ENCODE assay signal across 21 cellular contexts in genomic region chr1:223209992-223210785, GRCh38.
DNase-seq lines count a peak whose midpoint lies in the region; ATAC-seq, FAIRE-seq and TF ChIP-seq lines count a peak whose summit lies in the region.
"Had no signal": no experiment of that assay in that cellular context is flagged by ENCODE, and none has a peak within 500 bp of the region (broad histone marks: within the 10 kb centered on the region; RNA-seq: fewer than 3 reads in every experiment).

No MANE protein-coding gene starts in this region.

- H3K9ac ChIP-seq in K562 (ENCODE audit: insufficient read depth in 1 of 2, low read depth in 2 of 2, low read length in 2 of 2): no peak overlapping the region
- no peak overlapping the region for H3K9ac ChIP-seq in smooth muscle cell (ENCODE audit: low read depth)
- H3K9ac ChIP-seq: GM23248 had no signal

- H3K27me3 ChIP-seq in K562 (ENCODE audit: control insufficient read depth in 2 of 2, insufficient read depth in 2 of 2, low read length in 2 of 2): no peaks in the 10 kb centered on the region
- no peaks in the 10 kb centered on the region for H3K27me3 ChIP-seq in smooth muscle cell (ENCODE audit: low read depth)

- 39% methylated on average over 7 of the region's 7 CpGs for whole genome bisulfite sequencing in K562 (ENCODE audit: insufficient coverage, low coverage, missing lambda C conversion rate)
- 83% methylated on average over 7 of the region's 7 CpGs for WGBS in smooth muscle cell (ENCODE audit: low lambda C conversion rate)

- peak overlapping the region; percentile 23; the same call in 1 of the 2 replicates for H3K4me2 ChIP-seq in K562 (ENCODE audit: insufficient read depth, low read length)
- H3K4me2 ChIP-seq in smooth muscle cell: peak overlapping the region; percentile 39

- peaks cover 0 to 26% of the 10 kb centered on the region in 2 experiments; a peak in 3 of 5 replicates for H3K4me1 ChIP-seq in K562 (replicated peaks in 1 of 2; ENCODE audit: control insufficient read depth in 2 of 2, insufficient read depth in 2 of 2, low read length in 2 of 2)
- peaks cover 7% of the 10 kb centered on the region for H3K4me1 ChIP-seq in smooth muscle cell (ENCODE audit: low read depth)

- TF ChIP-seq RAD21 in K562 (CRISPR knock-in tag; conservative IDR thresholded peaks at IDR 0.05 in 1 of 2, IDR thresholded peaks at IDR 0.05 in 1 of 2): no peak

- H4K20me1 ChIP-seq in K562 (replicated peaks; ENCODE audit: control insufficient read depth, insufficient read depth, low read length) (no peaks in the 10 kb centered on the region), smooth muscle cell (ENCODE audit: low read depth) (no peaks in the 10 kb centered on the region)

- no TSS peak for BruUV-seq in K562 (replicated peaks; lab: Mats Ljungman, UMichigan)

- CTCF ChIA-PET in HEK293T (lab: Yijun Ruan, JAX) (no interaction called here), K562 (lab: Yijun Ruan, JAX; ENCODE audit: low intra/inter-chr PET ratio) (no interaction called here)

- H3K27ac ChIP-seq in K562 (ENCODE audit: extremely low read depth, low read depth, low read length) (peak overlapping the region; percentile 9; the same call in 2 of the 3 replicates), smooth muscle cell (ENCODE audit: low read depth) (no peak overlapping the region)
- H3K27ac ChIP-seq: C4-2B, GM23248 had no signal

- in situ Hi-C loops in K562 (cut with MboI): no loop called here

- H3K4me3 ChIP-seq in K562: no peak overlapping the region
- no peak overlapping the region for H3K4me3 ChIP-seq in smooth muscle cell
- H3K4me3 ChIP-seq: GM12878, GM23248 had no signal

- POLR2A ChIA-PET in HEK293T (lab: Yijun Ruan, JAX): no interaction called here
- POLR2A ChIA-PET in K562 (lab: Yijun Ruan, JAX): no interaction called here

- TF ChIP-seq CTCF in K562 (IDR thresholded peaks at IDR 0.05 in 2 of 3, conservative IDR thresholded peaks at IDR 0.05 in 1 of 3; ENCODE audit: insufficient read depth in 2 of 3, low read depth in 1 of 3, low read length in 3 of 3) (no peak), smooth muscle cell (IDR thresholded peaks at IDR 0.05; ENCODE audit: borderline replicate concordance, insufficient read depth, poor library complexity, severe bottlenecking) (no peak)

- H3K9me1 ChIP-seq in K562 (ENCODE audit: control insufficient read depth, insufficient read depth, low read length): no peaks in the 10 kb centered on the region

- no peaks in the 10 kb centered on the region for H3F3A ChIP-seq in smooth muscle cell (ENCODE audit: low read depth)

- no peak for TF ChIP-seq POLR2A in K562 (conservative IDR thresholded peaks at IDR 0.05)

- DNase-seq in HEK293T (ENCODE audit: extremely low spot score) (no peak), K562 (ENCODE audit: extremely low read depth in 1 of 4, low spot score in 3 of 4) (no peak), smooth muscle cell (lab: John Stamatoyannopoulos, UW; ENCODE audit: unreplicated experiment) (no peak), NCI-H2171 (lab: John Stamatoyannopoulos, UW) (no peak), C1 segment of cervical spinal cord (lab: John Stamatoyannopoulos, UW) (no peak), epidermal melanocyte (ENCODE audit: insufficient read length, low spot score) (no peak)
- DNase-seq: CD4-positive, CD25-positive, alpha-beta regulatory T cell; CD8-positive, alpha-beta T cell; DMS 273 treated with DMSO at 0.1 percent for 48 hours; DMS79; EL; GDM1; H7; HCEC 1CT; HFFc6 had no signal

- intact Hi-C loops in K562 (cut with micrococcal nuclease): no loop called here

- H3K79me2 ChIP-seq in K562 (ENCODE audit: control insufficient read depth, insufficient read depth, low read length) (no peaks in the 10 kb centered on the region), smooth muscle cell (ENCODE audit: low read depth) (no peaks in the 10 kb centered on the region)

- no peak for ATAC-seq in K562
- ATAC-seq: CD8-positive, alpha-beta T cell; GM12878 had no signal

- peak; percentile 66 for FAIRE-seq in K562 (lab: Jason Lieb, UNC)
- FAIRE-seq: D721Med, GM12878, GM19239, H1 had no signal

- H3K36me3 ChIP-seq in K562 (ENCODE audit: control insufficient read depth, insufficient read depth, low read length) (no peaks in the 10 kb centered on the region), smooth muscle cell (ENCODE audit: low read depth) (no peaks in the 10 kb centered on the region)

- H3K9me3 ChIP-seq in K562 (replicated peaks; ENCODE audit: control insufficient read depth, insufficient read depth, low read depth, low read length) (no peaks in the 10 kb centered on the region), smooth muscle cell (replicated peaks; ENCODE audit: low read depth) (no peaks in the 10 kb centered on the region)

- peak overlapping the region; percentile 63 for H2AFZ ChIP-seq in K562 (ENCODE audit: low read depth, low read length)
- no peak overlapping the region for H2AFZ ChIP-seq in smooth muscle cell (ENCODE audit: low read depth)
- H2AFZ ChIP-seq: GM23248 had no signal

- no peak for TF ChIP-seq EP300 in K562 (IDR thresholded peaks at IDR 0.05; ENCODE audit: low read length)

TF ChIP-seq in HEK293T, 16 proteins besides CTCF, POLR2A, EP300 and RAD21:
- peak; percentile 40; the same call in 1 of the 2 replicates for TF ChIP-seq PKNOX1 (IDR thresholded peaks at IDR 0.05)
- no peak for TF ChIP-seq CTBP1 (IDR thresholded peaks at IDR 0.05; ENCODE audit: borderline replicate concordance)
- TF ChIP-seq ARNT (IDR thresholded peaks at IDR 0.05): no peak
TF ChIP-seq in HEK293T: peak in this region for 1.

TF ChIP-seq in K562, 482 proteins besides CTCF, POLR2A, EP300 and RAD21 (continues in another document):
- TF ChIP-seq, protein P1, sequence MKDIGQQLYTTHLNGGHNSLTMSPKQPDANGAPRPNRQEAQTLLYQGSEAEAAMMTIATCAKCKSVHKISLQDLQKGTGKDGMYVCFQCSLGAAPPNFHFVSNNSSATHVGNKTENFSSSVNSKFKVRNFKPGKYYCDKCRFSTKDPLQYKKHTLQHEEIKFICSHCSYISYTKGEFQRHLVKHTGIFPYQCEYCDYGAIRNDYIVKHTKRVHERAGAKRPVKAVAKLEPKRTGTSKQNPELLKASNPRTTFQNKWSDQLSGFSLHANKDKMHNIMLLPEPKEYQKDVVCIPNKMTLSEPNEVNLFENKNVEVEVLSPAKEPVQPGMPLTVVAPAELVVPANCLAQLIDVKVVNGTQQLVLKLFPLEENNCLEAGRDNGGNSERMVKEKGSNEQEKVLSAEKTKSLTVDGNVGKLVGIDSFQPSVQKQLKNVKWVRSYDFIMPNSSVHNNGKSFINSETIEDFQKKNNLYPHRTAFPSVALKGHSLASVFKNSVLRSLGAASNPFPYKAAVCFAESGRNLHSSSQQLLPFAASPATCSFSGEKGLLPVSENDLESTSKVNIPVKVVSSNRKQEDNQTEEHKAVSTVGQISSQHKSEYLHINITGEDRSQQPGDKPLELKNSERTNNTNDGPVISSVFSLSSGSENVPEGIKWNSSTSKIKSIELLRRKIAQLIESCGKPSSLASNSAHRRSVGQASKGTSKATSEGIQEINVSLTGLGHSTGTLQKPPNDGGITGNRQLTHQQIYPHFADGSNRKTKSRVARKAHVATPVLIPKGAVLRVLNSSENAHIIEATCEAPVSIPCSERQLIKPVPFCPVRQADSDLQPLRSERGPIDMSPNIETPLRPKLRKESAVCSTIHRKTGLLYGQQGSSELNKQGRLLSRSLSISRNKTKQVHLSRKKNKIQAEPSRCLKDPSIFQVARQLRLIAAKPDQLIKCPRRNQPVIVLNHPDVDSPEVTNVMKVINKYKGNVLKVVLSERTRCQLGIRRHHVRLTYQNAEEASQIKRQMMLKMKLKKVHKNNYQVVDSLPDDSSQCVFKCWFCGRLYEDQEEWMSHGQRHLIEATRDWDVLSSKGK (CRISPR knock-in tag; IDR thresholded peaks at IDR 0.05): no peak
- TF ChIP-seq MEIS2 (IDR thresholded peaks at IDR 0.05; ENCODE audit: partially characterized antibody) (peak; percentile 50), BCL6 (CRISPR knock-in tag; IDR thresholded peaks at IDR 0.05) (no peak), CEBPG (CRISPR knock-in tag; IDR thresholded peaks at IDR 0.05) (no peak), CEBPG (tag; conservative IDR thresholded peaks at IDR 0.05 in 1 of 2, IDR thresholded peaks at IDR 0.05 in 1 of 2) (0 out of 4 replicates have a peak, but pooled peaks of 1 of the 2 experiments have one; percentile 24), NR2C1 (IDR thresholded peaks at IDR 0.05) (no peak), NR2C1 (tag; IDR thresholded peaks at IDR 0.05) (no peak), ZNF76 (CRISPR knock-in tag; IDR thresholded peaks at IDR 0.05; ENCODE audit: borderline replicate concordance) (no peak), ADNP (tag; IDR thresholded peaks at IDR 0.05) (peak; percentile 78), POLR2AphosphoS2 (IDR thresholded peaks at IDR 0.05; ENCODE audit: low read length) (no peak), PKNOX1 (IDR thresholded peaks at IDR 0.05) (0 out of 2 replicates have a peak, but pooled peaks have one; percentile 17)
- TF ChIP-seq, protein P2, sequence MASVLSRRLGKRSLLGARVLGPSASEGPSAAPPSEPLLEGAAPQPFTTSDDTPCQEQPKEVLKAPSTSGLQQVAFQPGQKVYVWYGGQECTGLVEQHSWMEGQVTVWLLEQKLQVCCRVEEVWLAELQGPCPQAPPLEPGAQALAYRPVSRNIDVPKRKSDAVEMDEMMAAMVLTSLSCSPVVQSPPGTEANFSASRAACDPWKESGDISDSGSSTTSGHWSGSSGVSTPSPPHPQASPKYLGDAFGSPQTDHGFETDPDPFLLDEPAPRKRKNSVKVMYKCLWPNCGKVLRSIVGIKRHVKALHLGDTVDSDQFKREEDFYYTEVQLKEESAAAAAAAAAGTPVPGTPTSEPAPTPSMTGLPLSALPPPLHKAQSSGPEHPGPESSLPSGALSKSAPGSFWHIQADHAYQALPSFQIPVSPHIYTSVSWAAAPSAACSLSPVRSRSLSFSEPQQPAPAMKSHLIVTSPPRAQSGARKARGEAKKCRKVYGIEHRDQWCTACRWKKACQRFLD (CRISPR knock-in tag; IDR thresholded peaks at IDR 0.05): peak; percentile 53; the same call in 1 of the 2 replicates
